ENCODE assay signal across 2 cellular contexts in genomic region chr12:58920956-58921861, GRCh38.
TF ChIP-seq lines count a peak whose summit lies in the region.

No MANE protein-coding gene starts in this region.

TF ChIP-seq in SK-N-SH, 30 proteins besides CTCF, POLR2A, EP300 and RAD21 (continued from another document):
- TF ChIP-seq REST (IDR thresholded peaks at IDR 0.05; ENCODE audit: low read depth, low read length), result no peak
- no peak for TF ChIP-seq GATA2 (CRISPR knock-in tag; IDR thresholded peaks at IDR 0.05)
- TF ChIP-seq USF2 (IDR thresholded peaks at IDR 0.05; ENCODE audit: borderline replicate concordance, low read depth, low read length), result no peak
- no peak for TF ChIP-seq SIN3A (IDR thresholded peaks at IDR 0.05; ENCODE audit: borderline replicate concordance, low read depth, low read length)
- no peak for TF ChIP-seq MXI1 (IDR thresholded peaks at IDR 0.05; ENCODE audit: low read depth, low read length)
- TF ChIP-seq CHD2 (IDR thresholded peaks at IDR 0.05; ENCODE audit: low read length, partially characterized antibody), result no peak
- TF ChIP-seq IRF3 (IDR thresholded peaks at IDR 0.05; ENCODE audit: low read depth, low read length), result no peak
- TF ChIP-seq ELF1 (IDR thresholded peaks at IDR 0.05), result no peak
- TF ChIP-seq RCOR1 (IDR thresholded peaks at IDR 0.05; ENCODE audit: low read length), result no peak
- TF ChIP-seq ZBTB33 (IDR thresholded peaks at IDR 0.05; ENCODE audit: borderline replicate concordance, low read depth), result no peak
- TF ChIP-seq YY1 (IDR thresholded peaks at IDR 0.05; ENCODE audit: low read depth), result no peak
- TF ChIP-seq RXRA (IDR thresholded peaks at IDR 0.05; ENCODE audit: borderline replicate concordance, low read depth), result no peak
- no peak for TF ChIP-seq FOXM1 (IDR thresholded peaks at IDR 0.05; ENCODE audit: low read depth)

TF ChIP-seq in SK-N-SH treated with all-trans-retinoic acid at 6 μM for 48 hours, 23 proteins besides CTCF, POLR2A, EP300 and RAD21 (continued from another document):
- TF ChIP-seq TSHZ2 (CRISPR knock-in tag; IDR thresholded peaks at IDR 0.05) (no peak), ZFP3 (CRISPR knock-in tag; IDR thresholded peaks at IDR 0.05) (no peak), ARNTL (CRISPR knock-in tag; IDR thresholded peaks at IDR 0.05; ENCODE audit: borderline replicate concordance, low read depth) (no peak), ZC3H10 (CRISPR knock-in tag; IDR thresholded peaks at IDR 0.05) (no peak), ESRRG (CRISPR knock-in tag; IDR thresholded peaks at IDR 0.05) (no peak), ZNF565 (CRISPR knock-in tag; conservative IDR thresholded peaks at IDR 0.05; ENCODE audit: low read depth) (no peak), CSDC2 (CRISPR knock-in tag; IDR thresholded peaks at IDR 0.05) (no peak), ZNF8 (CRISPR knock-in tag; IDR thresholded peaks at IDR 0.05) (no peak)
